In genomic region chr2:162524192-162524591, GRCh38 we compare ENCODE assay signal across 18 cellular contexts.
A peak's percentile ranks its signal among the peaks of the same experiment; 100 is the strongest.
DNase-seq lines count a peak whose midpoint lies in the region; ATAC-seq, FAIRE-seq and TF ChIP-seq lines count a peak whose summit lies in the region.
"Had no signal": no experiment of that assay in that cellular context is flagged by ENCODE, and none has a peak within 500 bp of the region (broad histone marks: within the 10 kb centered on the region; RNA-seq: fewer than 3 reads in every experiment).

No MANE protein-coding gene starts in this region.

- H3K27ac Mint-ChIP-seq in H9: no peak overlapping the region
- H3K27ac Mint-ChIP-seq: activated naive CD8-positive, alpha-beta T cell treated with anti-CD3 and anti-CD28 coated beads, Interleukin-2, amount 10 ng/mL, durations not matched to agents 7 days and 5 days had no signal

- H3K4me2 ChIP-seq in H9 (ENCODE audit: insufficient read depth, insufficient read length, low read length): no peak overlapping the region
- H3K4me2 ChIP-seq: BLaER1 treated with 17β-estradiol and CSF1 and Interleukin-3, amounts not matched to agents 10 nM and 100 nM had no signal

- H3K18ac ChIP-seq in H9 (ENCODE audit: insufficient read length, low read depth, low read length): no peak overlapping the region

- no peaks in the 10 kb centered on the region for H3K79me1 ChIP-seq in H9 (ENCODE audit: insufficient read depth, low read depth, low read length, poor library complexity, severe bottlenecking)

- H4K20me1 ChIP-seq in H9 (ENCODE audit: control insufficient read depth, insufficient read depth, insufficient read length): no peaks in the 10 kb centered on the region
- H4K20me1 ChIP-seq: BLaER1 treated with 17β-estradiol and CSF1 and Interleukin-3, amounts not matched to agents 10 nM and 100 nM had no signal

- no peak overlapping the region for H3T11ph ChIP-seq in H9 (ENCODE audit: low read length)

- H3K9me3 Mint-ChIP-seq in H9: no peaks in the 10 kb centered on the region
- H3K9me3 Mint-ChIP-seq: activated naive CD8-positive, alpha-beta T cell treated with anti-CD3 and anti-CD28 coated beads, Interleukin-2, amount 10 ng/mL, durations not matched to agents 7 days and 5 days had no signal

- H3K4me3 ChIP-seq in epithelial cell of esophagus (ENCODE audit: low read length): no peak overlapping the region
- H3K4me3 ChIP-seq in pancreas: no peak overlapping the region
- H3K4me3 ChIP-seq in ovary: no peak overlapping the region
- H3K4me3 ChIP-seq: BLaER1 treated with 17β-estradiol and CSF1 and Interleukin-3, amounts not matched to agents 10 nM and 100 nM; heart left ventricle; lower lobe of right lung had no signal

- peaks cover 7 to 14% of the 10 kb centered on the region in 2 experiments for H3K4me1 Mint-ChIP-seq in H9
- H3K4me1 Mint-ChIP-seq: activated naive CD8-positive, alpha-beta T cell treated with anti-CD3 and anti-CD28 coated beads, Interleukin-2, amount 10 ng/mL, durations not matched to agents 7 days and 5 days had no signal

- H3K27ac ChIP-seq in H9 (ENCODE audit: insufficient read length, low read depth, low read length) (no peak overlapping the region), pancreas (no peak overlapping the region), ovary (no peak overlapping the region)
- H3K27ac ChIP-seq: BLaER1 treated with 17β-estradiol and CSF1 and Interleukin-3, amounts not matched to agents 10 nM and 100 nM; epithelial cell of prostate; heart left ventricle; lower lobe of right lung had no signal

- H3K14ac ChIP-seq in H9 (ENCODE audit: insufficient read depth, low read length): no peak overlapping the region

- no peak for TF ChIP-seq POLR2A in ovary (IDR thresholded peaks at IDR 0.05)

- no peak overlapping the region for H4K91ac ChIP-seq in H9 (ENCODE audit: insufficient read length, low read depth, low read length)

- no peaks in the 10 kb centered on the region for H3K23me2 ChIP-seq in H9 (ENCODE audit: insufficient read length, low read depth, low read length, poor library complexity, severe bottlenecking)

- no peak overlapping the region for H4K5ac ChIP-seq in H9 (ENCODE audit: insufficient read length, low read depth, low read length)

- no peak overlapping the region for H3K56ac ChIP-seq in H9 (ENCODE audit: insufficient read length, low read depth, low read length)

- no peak for FAIRE-seq in pancreas (lab: Jason Lieb, UNC)

- intact Hi-C loops in pancreas (cut with DNase I) (no loop called here), ovary (cut with DNase I) (no loop called here)

- TF ChIP-seq EP300 in ovary (IDR thresholded peaks at IDR 0.05): no peak

- no peak overlapping the region for H2BK20ac ChIP-seq in H9 (ENCODE audit: low read depth, low read length, poor library complexity, severe bottlenecking)

- H2BK12ac ChIP-seq in H9 (ENCODE audit: insufficient read length, low read depth, low read length): no peak overlapping the region

- peak; percentile 43; the same call in 2 of the 3 replicates for TF ChIP-seq CTCF in H9 (conservative IDR thresholded peaks at IDR 0.05)
- peak; percentile 27 for TF ChIP-seq CTCF in epithelial cell of esophagus (IDR thresholded peaks at IDR 0.05; ENCODE audit: insufficient read depth, low read depth, low read length, missing control alignments)
- no peak for TF ChIP-seq CTCF in pancreas (IDR thresholded peaks at IDR 0.05)
- no peak for TF ChIP-seq CTCF in ovary (IDR thresholded peaks at IDR 0.05)

- H3K4me3 Mint-ChIP-seq in H9: no peak overlapping the region
- H3K4me3 Mint-ChIP-seq: activated naive CD8-positive, alpha-beta T cell treated with anti-CD3 and anti-CD28 coated beads, Interleukin-2, amount 10 ng/mL, durations not matched to agents 7 days and 5 days; nephron had no signal

- H3K27me3 ChIP-seq in H9 (ENCODE audit: insufficient read depth, low read length) (no peaks in the 10 kb centered on the region), pancreas (no peaks in the 10 kb centered on the region), ovary (no peaks in the 10 kb centered on the region)
- H3K27me3 ChIP-seq: BLaER1 treated with 17β-estradiol and CSF1 and Interleukin-3, amounts not matched to agents 10 nM and 100 nM; heart left ventricle had no signal

- H2BK15ac ChIP-seq in H9 (ENCODE audit: low read depth, low read length): no peak overlapping the region

- DNase-seq in H9: peak; percentile 35
- peak; percentile 76 for DNase-seq in NCI-H748 (lab: John Stamatoyannopoulos, UW; ENCODE audit: unreplicated experiment)
- DNase-seq in epithelial cell of esophagus (ENCODE audit: low read depth): peak; percentile 40
- DNase-seq in pancreas: peak in 4 of 6 donors; percentile 18 to 35 (median 32)
- DNase-seq in ovary: no peak
- DNase-seq: activated CD4-positive, CD25-positive, alpha-beta regulatory T cell; activated CD8-positive, alpha-beta memory T cell treated with anti-CD3 and anti-CD28 coated beads, Interleukin-2, amount 50 U/mL, for 48 hours; activated naive CD8-positive, alpha-beta T cell treated with anti-CD3 and anti-CD28 coated beads, Interleukin-2, amount 10 ng/mL, durations not matched to agents 7 days and 5 days; heart left ventricle; lower lobe of right lung; NCI-H1694 treated with DMSO at 0.1 percent for 48 hours; stimulated activated naive CD4-positive, alpha-beta T cell treated with Interleukin-2 at 50 U/mL for 16 hours; SW 1271 had no signal

- no peak overlapping the region for H3K9ac ChIP-seq in H9 (ENCODE audit: extremely low read depth, insufficient read length, low read length)
- H3K9ac ChIP-seq: BLaER1 treated with 17β-estradiol and CSF1 and Interleukin-3, amounts not matched to agents 10 nM and 100 nM had no signal

- no peaks in the 10 kb centered on the region for H3K9me3 ChIP-seq in H9 (ENCODE audit: control insufficient read depth, low read depth, low read length)
- H3K9me3 ChIP-seq in pancreas: no peaks in the 10 kb centered on the region
- H3K9me3 ChIP-seq in ovary: no peaks in the 10 kb centered on the region
- H3K9me3 ChIP-seq: BLaER1 treated with 17β-estradiol and CSF1 and Interleukin-3, amounts not matched to agents 10 nM and 100 nM; lower lobe of right lung had no signal

- peak; percentile 69 to 97 (median 92) for ATAC-seq in pancreas
- no peak for ATAC-seq in HG03442 (IDR thresholded peaks at IDR 0.05; ENCODE audit: unreplicated experiment)
- ATAC-seq in GM21360 (IDR thresholded peaks at IDR 0.05; ENCODE audit: unreplicated experiment): no peak
- ATAC-seq: heart left ventricle, lower lobe of right lung had no signal

- H3K4me1 ChIP-seq in H9 (ENCODE audit: insufficient read depth, low read length) (no peaks in the 10 kb centered on the region), pancreas (no peaks in the 10 kb centered on the region), ovary (ENCODE audit: insufficient read depth) (no peaks in the 10 kb centered on the region)
- H3K4me1 ChIP-seq: heart left ventricle, lower lobe of right lung had no signal

- H3K79me2 ChIP-seq in H9 (ENCODE audit: insufficient read depth, low read length): no peaks in the 10 kb centered on the region

- no peaks in the 10 kb centered on the region for H3K27me3 Mint-ChIP-seq in H9 (ENCODE audit: low read depth)
- H3K27me3 Mint-ChIP-seq: activated naive CD8-positive, alpha-beta T cell treated with anti-CD3 and anti-CD28 coated beads, Interleukin-2, amount 10 ng/mL, durations not matched to agents 7 days and 5 days had no signal

- H2BK5ac ChIP-seq in H9 (ENCODE audit: insufficient read length, low read length): no peak overlapping the region

- no peak overlapping the region for H2AK5ac ChIP-seq in H9 (ENCODE audit: insufficient read length, low read length)

- no peak overlapping the region for H4K8ac ChIP-seq in H9 (replicated peaks; ENCODE audit: insufficient read length, low read depth, low read length)

- no peak overlapping the region for H2BK120ac ChIP-seq in H9 (ENCODE audit: low read depth, low read length, poor library complexity, severe bottlenecking)

- no peak overlapping the region for H3K23ac ChIP-seq in H9 (ENCODE audit: insufficient read length, low read depth, low read length)

- H3K36me3 Mint-ChIP-seq in H9 (ENCODE audit: insufficient read depth in 1 of 3, low read depth in 3 of 3): no peaks in the 10 kb centered on the region
- H3K36me3 Mint-ChIP-seq: activated naive CD8-positive, alpha-beta T cell treated with anti-CD3 and anti-CD28 coated beads, Interleukin-2, amount 10 ng/mL, durations not matched to agents 7 days and 5 days had no signal

- no CpG with 5 or more reads among the region's 3 CpGs for WGBS in H9 (ENCODE audit: extremely low coverage, insufficient read length, low lambda C conversion rate)
- WGBS in pancreas, 2 donors: 49 to 50% methylated on average over 3 of the region's 3 CpGs
- WGBS in ovary, 3 donors: 20 to 35% (median 26%) methylated on average over 3 of the region's 3 CpGs

- H3K36me3 ChIP-seq in pancreas (no peaks in the 10 kb centered on the region), ovary (no peaks in the 10 kb centered on the region)
- H3K36me3 ChIP-seq: BLaER1 treated with 17β-estradiol and CSF1 and Interleukin-3, amounts not matched to agents 10 nM and 100 nM; heart left ventricle; lower lobe of right lung had no signal

- H3K4ac ChIP-seq in H9 (ENCODE audit: low read depth, low read length): no peak overlapping the region

- H2AFZ ChIP-seq in H9 (ENCODE audit: low read length): no peak overlapping the region

Comparison
In these comparisons a context has a peak if more than half of its experiments do, and no peak if none do; other contexts are left out.
1. DNase-seq: peak in H9 (single experiment), NCI-H748 (single experiment), epithelial cell of esophagus (single experiment) and pancreas (4 of 6); none in ovary (0 of 5).
2. CTCF ChIP-seq: peak in H9 (single experiment) and epithelial cell of esophagus (single experiment); none in pancreas (0 of 4) and ovary (0 of 3).
3. ATAC-seq: peak in pancreas (4 of 4); none in HG03442 (single experiment) and GM21360 (single experiment).